ENCODE assay signal across 1 cellular context in the genomic region with DNA sequence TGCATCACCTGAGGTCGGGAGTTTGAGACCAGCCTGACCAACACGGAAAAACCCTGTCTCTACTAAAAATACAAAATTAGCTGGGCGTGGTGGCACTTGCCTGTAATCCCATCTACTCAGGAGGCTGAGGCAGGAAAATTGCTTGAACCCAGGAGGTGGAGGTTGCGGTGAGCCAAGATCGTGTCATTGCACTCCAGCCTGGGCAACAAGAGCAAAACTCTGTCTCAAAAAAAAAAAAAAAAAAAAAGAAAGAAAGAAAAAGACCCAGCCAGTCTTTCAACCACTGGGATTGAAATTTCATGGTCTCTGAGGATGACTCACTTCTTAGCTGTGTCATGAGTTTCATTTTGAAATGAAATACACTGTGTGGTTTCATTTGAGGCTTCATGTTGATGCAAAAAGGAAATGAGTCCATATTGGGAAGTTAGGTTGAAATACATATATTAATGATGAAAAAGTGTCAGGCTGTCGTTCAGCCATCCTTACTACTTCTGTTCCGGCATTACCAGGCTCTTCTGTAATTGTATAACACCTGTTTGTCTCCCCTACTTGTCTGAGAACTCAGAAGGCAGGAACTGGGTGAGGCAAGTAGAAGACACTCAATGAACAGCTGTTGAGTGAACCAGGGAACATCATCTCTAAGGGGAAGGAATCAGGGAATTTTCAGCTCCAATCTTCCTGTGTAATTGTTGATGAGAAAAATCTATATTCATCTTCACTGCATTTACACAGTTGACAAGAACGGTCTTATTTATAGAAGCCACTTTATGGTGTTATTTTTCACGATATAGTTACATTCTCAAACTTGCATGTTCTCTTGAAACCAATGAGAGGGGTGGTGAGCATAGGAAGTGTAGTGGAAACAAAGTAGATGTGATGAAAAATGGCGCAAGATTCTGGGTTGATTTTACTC.
TF ChIP-seq lines count a peak whose summit lies in the region.

No MANE protein-coding gene starts in this region.

TF ChIP-seq in K562, 482 proteins besides CTCF, POLR2A, EP300 and RAD21 (continued from another document and continues in another):
- TF ChIP-seq ZBTB49 (CRISPR knock-in tag; IDR thresholded peaks at IDR 0.05; ENCODE audit: borderline replicate concordance) (no peak), TGIF2 (CRISPR knock-in tag; IDR thresholded peaks at IDR 0.05) (no peak), ZNF212 (CRISPR knock-in tag; IDR thresholded peaks at IDR 0.05) (no peak), KLF13 (tag; IDR thresholded peaks at IDR 0.05; ENCODE audit: borderline replicate concordance, low read depth) (no peak), ZNF785 (CRISPR knock-in tag; IDR thresholded peaks at IDR 0.05) (no peak), ZBED1 (IDR thresholded peaks at IDR 0.05) (no peak), ZNF124 (CRISPR knock-in tag; IDR thresholded peaks at IDR 0.05) (no peak), SETDB1 (IDR thresholded peaks at IDR 0.05; ENCODE audit: low read length) (no peak), ZBTB33 (CRISPR knock-in tag; IDR thresholded peaks at IDR 0.05) (no peak), EP400 (IDR thresholded peaks at IDR 0.05) (no peak), ELF4 (CRISPR knock-in tag; IDR thresholded peaks at IDR 0.05) (no peak), ZKSCAN8 (CRISPR knock-in tag; IDR thresholded peaks at IDR 0.05) (no peak), ZNF175 (CRISPR knock-in tag; IDR thresholded peaks at IDR 0.05; ENCODE audit: low read depth) (peak; percentile 75), ZNF717 (CRISPR knock-in tag; IDR thresholded peaks at IDR 0.05) (no peak), ELF2 (CRISPR knock-in tag; IDR thresholded peaks at IDR 0.05) (no peak), ZNF23 (CRISPR knock-in tag; IDR thresholded peaks at IDR 0.05) (no peak), C11orf30 (IDR thresholded peaks at IDR 0.05; ENCODE audit: low read depth) (no peak), PRDM10 (IDR thresholded peaks at IDR 0.05; ENCODE audit: partially characterized antibody) (no peak), CEBPG (CRISPR knock-in tag; IDR thresholded peaks at IDR 0.05) (no peak), CEBPG (tag; conservative IDR thresholded peaks at IDR 0.05 in 1 of 2, IDR thresholded peaks at IDR 0.05 in 1 of 2) (peak; percentile 6 to 67; a peak in 2 of 4 replicates), ADNP (tag; IDR thresholded peaks at IDR 0.05) (no peak), MGA (IDR thresholded peaks at IDR 0.05) (peak; percentile 20; the same call in 1 of the 2 replicates), MEIS2 (IDR thresholded peaks at IDR 0.05; ENCODE audit: partially characterized antibody) (peak; percentile 46), SREBF1 (IDR thresholded peaks at IDR 0.05; ENCODE audit: borderline replicate concordance, low read depth, low read length) (no peak), SUPT5H (IDR thresholded peaks at IDR 0.05) (no peak), ZNF384 (IDR thresholded peaks at IDR 0.05; ENCODE audit: low read depth, low read length) (no peak), TAF7 (tag; IDR thresholded peaks at IDR 0.05) (0 out of 2 replicates have a peak, but pooled peaks have one; percentile 6)
- TF ChIP-seq, protein P1, sequence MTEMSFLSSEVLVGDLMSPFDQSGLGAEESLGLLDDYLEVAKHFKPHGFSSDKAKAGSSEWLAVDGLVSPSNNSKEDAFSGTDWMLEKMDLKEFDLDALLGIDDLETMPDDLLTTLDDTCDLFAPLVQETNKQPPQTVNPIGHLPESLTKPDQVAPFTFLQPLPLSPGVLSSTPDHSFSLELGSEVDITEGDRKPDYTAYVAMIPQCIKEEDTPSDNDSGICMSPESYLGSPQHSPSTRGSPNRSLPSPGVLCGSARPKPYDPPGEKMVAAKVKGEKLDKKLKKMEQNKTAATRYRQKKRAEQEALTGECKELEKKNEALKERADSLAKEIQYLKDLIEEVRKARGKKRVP (CRISPR knock-in tag; IDR thresholded peaks at IDR 0.05): no peak
- TF ChIP-seq, protein P2, sequence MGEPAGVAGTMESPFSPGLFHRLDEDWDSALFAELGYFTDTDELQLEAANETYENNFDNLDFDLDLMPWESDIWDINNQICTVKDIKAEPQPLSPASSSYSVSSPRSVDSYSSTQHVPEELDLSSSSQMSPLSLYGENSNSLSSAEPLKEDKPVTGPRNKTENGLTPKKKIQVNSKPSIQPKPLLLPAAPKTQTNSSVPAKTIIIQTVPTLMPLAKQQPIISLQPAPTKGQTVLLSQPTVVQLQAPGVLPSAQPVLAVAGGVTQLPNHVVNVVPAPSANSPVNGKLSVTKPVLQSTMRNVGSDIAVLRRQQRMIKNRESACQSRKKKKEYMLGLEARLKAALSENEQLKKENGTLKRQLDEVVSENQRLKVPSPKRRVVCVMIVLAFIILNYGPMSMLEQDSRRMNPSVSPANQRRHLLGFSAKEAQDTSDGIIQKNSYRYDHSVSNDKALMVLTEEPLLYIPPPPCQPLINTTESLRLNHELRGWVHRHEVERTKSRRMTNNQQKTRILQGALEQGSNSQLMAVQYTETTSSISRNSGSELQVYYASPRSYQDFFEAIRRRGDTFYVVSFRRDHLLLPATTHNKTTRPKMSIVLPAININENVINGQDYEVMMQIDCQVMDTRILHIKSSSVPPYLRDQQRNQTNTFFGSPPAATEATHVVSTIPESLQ (CRISPR knock-in tag; IDR thresholded peaks at IDR 0.05): no peak
- TF ChIP-seq, protein P3, sequence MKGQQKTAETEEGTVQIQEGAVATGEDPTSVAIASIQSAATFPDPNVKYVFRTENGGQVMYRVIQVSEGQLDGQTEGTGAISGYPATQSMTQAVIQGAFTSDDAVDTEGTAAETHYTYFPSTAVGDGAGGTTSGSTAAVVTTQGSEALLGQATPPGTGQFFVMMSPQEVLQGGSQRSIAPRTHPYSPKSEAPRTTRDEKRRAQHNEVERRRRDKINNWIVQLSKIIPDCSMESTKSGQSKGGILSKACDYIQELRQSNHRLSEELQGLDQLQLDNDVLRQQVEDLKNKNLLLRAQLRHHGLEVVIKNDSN (CRISPR knock-in tag; IDR thresholded peaks at IDR 0.05): no peak
